Comparison of ENCODE assay signal across 11 cellular contexts in genomic region chr18:58140366-58141325, GRCh38.
DNase-seq lines count a peak whose midpoint lies in the region; ATAC-seq and TF ChIP-seq lines count a peak whose summit lies in the region.
"Had no signal": no experiment of that assay in that cellular context is flagged by ENCODE, and none has a peak within 500 bp of the region (broad histone marks: within the 10 kb centered on the region; RNA-seq: fewer than 3 reads in every experiment).

No MANE protein-coding gene starts in this region.

- H3K27me3 ChIP-seq in testis, result no peaks in the 10 kb centered on the region

- DNase-seq in NCI-H510A treated with DMSO at 0.1 percent for 48 hours (lab: John Stamatoyannopoulos, UW), result peak; percentile 28
- no peak for DNase-seq in NCI-H510A (lab: John Stamatoyannopoulos, UW)
- peak; percentile 44 for DNase-seq in left kidney (ENCODE audit: low read depth, low spot score)
- DNase-seq in testis, result peak; percentile 56
- no peak for DNase-seq in NK-92 (lab: John Stamatoyannopoulos, UW; ENCODE audit: unreplicated experiment)
- no peak for DNase-seq in activated CD4-positive, alpha-beta T cell treated with anti-CD3 and anti-CD28 coated beads, Interleukin-2, amount 50 U/mL, for 1 hour
- DNase-seq in SK-N-DZ (ENCODE audit: low spot score), result no peak
- DNase-seq: ACHN; activated naive CD8-positive, alpha-beta T cell treated with anti-CD3 and anti-CD28 coated beads, Interleukin-2, amount 50 U/mL, for 24 hours; gastrocnemius medialis had no signal

- ATAC-seq in SK-N-SH treated with all-trans-retinoic acid at 6 μM for 48 hours, result 0 out of 3 replicates have a peak, but pooled peaks have one; percentile 22
- ATAC-seq: activated naive CD8-positive, alpha-beta T cell treated with anti-CD3 and anti-CD28 coated beads, Interleukin-2, amount 50 U/mL, for 24 hours had no signal

- no peaks in the 10 kb centered on the region for H3K36me3 ChIP-seq in testis (ENCODE audit: low read depth, missing control alignments)
- H3K36me3 ChIP-seq: gastrocnemius medialis had no signal

- no peak for TF ChIP-seq POLR2A in testis (IDR thresholded peaks at IDR 0.05)

- no peak overlapping the region for H3K4me3 ChIP-seq in testis
- H3K4me3 ChIP-seq: gastrocnemius medialis had no signal

- H3K9me3 ChIP-seq in testis, result no peaks in the 10 kb centered on the region
- H3K9me3 ChIP-seq: gastrocnemius medialis had no signal

- no peak for TF ChIP-seq CTCF in testis (IDR thresholded peaks at IDR 0.05)

- no peak overlapping the region for H3K27ac ChIP-seq in testis
- H3K27ac ChIP-seq: gastrocnemius medialis had no signal

- WGBS in testis, 2 donors, result 68 to 75% methylated on average over 10 to 12 of the region's 12 CpGs

- intact Hi-C loops in testis (cut with DNase I; ENCODE audit: low total_unique reads), result no loop called here

- H3K4me1 ChIP-seq in testis, result peaks cover 8% of the 10 kb centered on the region
- H3K4me1 ChIP-seq: gastrocnemius medialis had no signal

TF ChIP-seq in SK-N-SH treated with all-trans-retinoic acid at 6 μM for 48 hours, 23 proteins besides CTCF, POLR2A, EP300 and RAD21:
- TF ChIP-seq OSR1 (CRISPR knock-in tag; IDR thresholded peaks at IDR 0.05) (no peak), ZC3H10 (CRISPR knock-in tag; IDR thresholded peaks at IDR 0.05) (no peak), BACH2 (CRISPR knock-in tag; IDR thresholded peaks at IDR 0.05; ENCODE audit: borderline replicate concordance) (no peak), ZFP30 (CRISPR knock-in tag; IDR thresholded peaks at IDR 0.05) (no peak)

Comparison
In these comparisons a context has a peak if more than half of its experiments do, and no peak if none do; other contexts are left out.
1. DNase-seq: peak in NCI-H510A treated with DMSO at 0.1 percent for 48 hours (single experiment), left kidney (single experiment) and testis (single experiment); none in NCI-H510A (single experiment), NK-92 (single experiment), activated CD4-positive, alpha-beta T cell treated with anti-CD3 and anti-CD28 coated beads, Interleukin-2, amount 50 U/mL, for 1 hour (single experiment) and SK-N-DZ (single experiment).